Comparison of ENCODE assay signal across 1 cellular context in the genomic region with DNA sequence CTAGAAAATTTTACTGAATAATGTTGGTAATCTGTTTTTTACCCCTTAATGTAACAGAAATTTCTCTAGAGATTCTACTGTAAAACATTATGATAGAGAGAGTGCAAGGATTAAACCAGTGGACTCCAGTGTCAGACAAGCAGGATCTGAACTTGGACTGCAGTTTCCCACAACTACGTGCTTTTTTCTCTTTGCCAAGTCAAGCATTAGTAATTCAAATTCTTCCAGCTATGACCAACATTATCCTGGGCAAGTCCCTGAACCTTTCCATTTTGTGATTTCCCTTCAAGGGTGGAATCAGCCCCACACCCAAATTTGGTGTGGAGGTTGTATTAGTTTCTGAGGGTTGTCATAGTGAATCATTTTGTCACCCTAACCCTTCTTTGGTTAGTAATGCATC.
TF ChIP-seq lines count a peak whose summit lies in the region.

No MANE protein-coding gene starts in this region.

TF ChIP-seq in GM23338, 12 proteins besides CTCF, POLR2A, EP300 and RAD21 (continued from another document):
- TF ChIP-seq, protein P1, sequence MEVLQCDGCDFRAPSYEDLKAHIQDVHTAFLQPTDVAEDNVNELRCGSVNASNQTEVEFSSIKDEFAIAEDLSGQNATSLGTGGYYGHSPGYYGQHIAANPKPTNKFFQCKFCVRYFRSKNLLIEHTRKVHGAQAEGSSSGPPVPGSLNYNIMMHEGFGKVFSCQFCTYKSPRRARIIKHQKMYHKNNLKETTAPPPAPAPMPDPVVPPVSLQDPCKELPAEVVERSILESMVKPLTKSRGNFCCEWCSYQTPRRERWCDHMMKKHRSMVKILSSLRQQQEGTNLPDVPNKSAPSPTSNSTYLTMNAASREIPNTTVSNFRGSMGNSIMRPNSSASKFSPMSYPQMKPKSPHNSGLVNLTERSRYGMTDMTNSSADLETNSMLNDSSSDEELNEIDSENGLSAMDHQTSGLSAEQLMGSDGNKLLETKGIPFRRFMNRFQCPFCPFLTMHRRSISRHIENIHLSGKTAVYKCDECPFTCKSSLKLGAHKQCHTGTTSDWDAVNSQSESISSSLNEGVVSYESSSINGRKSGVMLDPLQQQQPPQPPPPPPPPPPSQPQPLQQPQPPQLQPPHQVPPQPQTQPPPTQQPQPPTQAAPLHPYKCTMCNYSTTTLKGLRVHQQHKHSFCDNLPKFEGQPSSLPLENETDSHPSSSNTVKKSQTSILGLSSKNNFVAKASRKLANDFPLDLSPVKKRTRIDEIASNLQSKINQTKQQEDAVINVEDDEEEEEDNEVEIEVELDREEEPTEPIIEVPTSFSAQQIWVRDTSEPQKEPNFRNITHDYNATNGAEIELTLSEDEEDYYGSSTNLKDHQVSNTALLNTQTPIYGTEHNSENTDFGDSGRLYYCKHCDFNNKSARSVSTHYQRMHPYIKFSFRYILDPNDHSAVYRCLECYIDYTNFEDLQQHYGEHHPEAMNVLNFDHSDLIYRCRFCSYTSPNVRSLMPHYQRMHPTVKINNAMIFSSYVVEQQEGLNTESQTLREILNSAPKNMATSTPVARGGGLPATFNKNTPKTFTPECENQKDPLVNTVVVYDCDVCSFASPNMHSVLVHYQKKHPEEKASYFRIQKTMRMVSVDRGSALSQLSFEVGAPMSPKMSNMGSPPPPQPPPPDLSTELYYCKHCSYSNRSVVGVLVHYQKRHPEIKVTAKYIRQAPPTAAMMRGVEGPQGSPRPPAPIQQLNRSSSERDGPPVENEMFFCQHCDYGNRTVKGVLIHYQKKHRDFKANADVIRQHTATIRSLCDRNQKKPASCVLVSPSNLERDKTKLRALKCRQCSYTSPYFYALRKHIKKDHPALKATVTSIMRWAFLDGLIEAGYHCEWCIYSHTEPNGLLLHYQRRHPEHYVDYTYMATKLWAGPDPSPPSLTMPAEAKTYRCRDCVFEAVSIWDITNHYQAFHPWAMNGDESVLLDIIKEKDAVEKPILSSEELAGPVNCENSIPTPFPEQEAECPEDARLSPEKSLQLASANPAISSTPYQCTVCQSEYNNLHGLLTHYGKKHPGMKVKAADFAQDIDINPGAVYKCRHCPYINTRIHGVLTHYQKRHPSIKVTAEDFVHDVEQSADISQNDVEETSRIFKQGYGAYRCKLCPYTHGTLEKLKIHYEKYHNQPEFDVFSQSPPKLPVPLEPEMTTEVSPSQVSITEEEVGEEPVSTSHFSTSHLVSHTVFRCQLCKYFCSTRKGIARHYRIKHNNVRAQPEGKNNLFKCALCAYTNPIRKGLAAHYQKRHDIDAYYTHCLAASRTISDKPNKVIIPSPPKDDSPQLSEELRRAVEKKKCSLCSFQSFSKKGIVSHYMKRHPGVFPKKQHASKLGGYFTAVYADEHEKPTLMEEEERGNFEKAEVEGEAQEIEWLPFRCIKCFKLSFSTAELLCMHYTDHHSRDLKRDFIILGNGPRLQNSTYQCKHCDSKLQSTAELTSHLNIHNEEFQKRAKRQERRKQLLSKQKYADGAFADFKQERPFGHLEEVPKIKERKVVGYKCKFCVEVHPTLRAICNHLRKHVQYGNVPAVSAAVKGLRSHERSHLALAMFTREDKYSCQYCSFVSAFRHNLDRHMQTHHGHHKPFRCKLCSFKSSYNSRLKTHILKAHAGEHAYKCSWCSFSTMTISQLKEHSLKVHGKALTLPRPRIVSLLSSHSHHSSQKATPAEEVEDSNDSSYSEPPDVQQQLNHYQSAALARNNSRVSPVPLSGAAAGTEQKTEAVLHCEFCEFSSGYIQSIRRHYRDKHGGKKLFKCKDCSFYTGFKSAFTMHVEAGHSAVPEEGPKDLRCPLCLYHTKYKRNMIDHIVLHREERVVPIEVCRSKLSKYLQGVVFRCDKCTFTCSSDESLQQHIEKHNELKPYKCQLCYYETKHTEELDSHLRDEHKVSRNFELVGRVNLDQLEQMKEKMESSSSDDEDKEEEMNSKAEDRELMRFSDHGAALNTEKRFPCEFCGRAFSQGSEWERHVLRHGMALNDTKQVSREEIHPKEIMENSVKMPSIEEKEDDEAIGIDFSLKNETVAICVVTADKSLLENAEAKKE (CRISPR knock-in tag; IDR thresholded peaks at IDR 0.05) = no peak
- no peak for TF ChIP-seq ZNF114 (CRISPR knock-in tag; IDR thresholded peaks at IDR 0.05)
- no peak for TF ChIP-seq STAT1 (IDR thresholded peaks at IDR 0.05; ENCODE audit: unreplicated experiment)
- TF ChIP-seq EZH2 (IDR thresholded peaks at IDR 0.05; ENCODE audit: low read depth, unreplicated experiment) = no peak
- TF ChIP-seq JUNB (IDR thresholded peaks at IDR 0.05; ENCODE audit: unreplicated experiment) = no peak
- no peak for TF ChIP-seq POLR2AphosphoS5 (IDR thresholded peaks at IDR 0.05; ENCODE audit: low read depth)
- TF ChIP-seq CREB1 (CRISPR knock-in tag; IDR thresholded peaks at IDR 0.05; ENCODE audit: low read depth) = no peak
- TF ChIP-seq EZH2phosphoT487 (IDR thresholded peaks at IDR 0.05; ENCODE audit: unreplicated experiment) = no peak
